In genomic region chr3:84922682-84923081, GRCh38 we compare ENCODE assay signal across 39 cellular contexts. TPM values are rescaled to one million over a fixed set of nuclear protein-coding genes. Genes with fewer than 3 reads are reported as not detected.
"Had no signal": no experiment of that assay in that cellular context is flagged by ENCODE, and none has a peak within 500 bp of the region (broad histone marks: within the 10 kb centered on the region; RNA-seq: fewer than 3 reads in every experiment).

No MANE protein-coding gene starts in this region.

- H3K4me3 ChIP-seq: MG63 had no signal

- H3K9me3 ChIP-seq: MG63 had no signal

- H3K27me3 ChIP-seq: MG63 had no signal

- DNase-seq: Karpas-422, Kasumi-1, MG63, MM.1S, MV-4-11, NCI-H1048, NCI-H1092, NCI-H1092 treated with DMSO at 0.1 percent for 48 hours, NCI-H1105, NCI-H1105 treated with DMSO at 0.1 percent for 48 hours, NCI-H1417, NCI-H1417 treated with DMSO at 0.1 percent for 48 hours, NCI-H1436, NCI-H1436 treated with DMSO at 0.1 percent for 48 hours, NCI-H146, NCI-H1694, NCI-H1694 treated with DMSO at 0.1 percent for 48 hours, NCI-H187, NCI-H187 treated with DMSO at 0.1 percent for 48 hours, NCI-H1930, NCI-H2029, NCI-H2029 treated with DMSO at 0.1 percent for 48 hours, NCI-H2081, NCI-H2081 treated with DMSO at 0.1 percent for 48 hours, NCI-H2107, NCI-H2171, NCI-H2171 treated with DMSO at 0.1 percent for 48 hours, NCI-H2227 treated with DMSO at 0.1 percent for 48 hours, NCI-H226, NCI-H345, NCI-H446, NCI-H446 treated with DMSO at 0.1 percent for 48 hours, NCI-H510A, NCI-H510A treated with DMSO at 0.1 percent for 48 hours, NCI-H524, NCI-H524 treated with DMSO at 0.1 percent for 48 hours had no signal

- H3K36me3 ChIP-seq: MG63 had no signal

RNA-seq across cellular contexts. Expression of gene CADM2, which starts 36.1 kb away (rescaled TPM):
- total RNA-seq: LHCN-M2, M059J, MCF 10A had no signal
